ENCODE assay signal across 1 cellular context in the genomic region with DNA sequence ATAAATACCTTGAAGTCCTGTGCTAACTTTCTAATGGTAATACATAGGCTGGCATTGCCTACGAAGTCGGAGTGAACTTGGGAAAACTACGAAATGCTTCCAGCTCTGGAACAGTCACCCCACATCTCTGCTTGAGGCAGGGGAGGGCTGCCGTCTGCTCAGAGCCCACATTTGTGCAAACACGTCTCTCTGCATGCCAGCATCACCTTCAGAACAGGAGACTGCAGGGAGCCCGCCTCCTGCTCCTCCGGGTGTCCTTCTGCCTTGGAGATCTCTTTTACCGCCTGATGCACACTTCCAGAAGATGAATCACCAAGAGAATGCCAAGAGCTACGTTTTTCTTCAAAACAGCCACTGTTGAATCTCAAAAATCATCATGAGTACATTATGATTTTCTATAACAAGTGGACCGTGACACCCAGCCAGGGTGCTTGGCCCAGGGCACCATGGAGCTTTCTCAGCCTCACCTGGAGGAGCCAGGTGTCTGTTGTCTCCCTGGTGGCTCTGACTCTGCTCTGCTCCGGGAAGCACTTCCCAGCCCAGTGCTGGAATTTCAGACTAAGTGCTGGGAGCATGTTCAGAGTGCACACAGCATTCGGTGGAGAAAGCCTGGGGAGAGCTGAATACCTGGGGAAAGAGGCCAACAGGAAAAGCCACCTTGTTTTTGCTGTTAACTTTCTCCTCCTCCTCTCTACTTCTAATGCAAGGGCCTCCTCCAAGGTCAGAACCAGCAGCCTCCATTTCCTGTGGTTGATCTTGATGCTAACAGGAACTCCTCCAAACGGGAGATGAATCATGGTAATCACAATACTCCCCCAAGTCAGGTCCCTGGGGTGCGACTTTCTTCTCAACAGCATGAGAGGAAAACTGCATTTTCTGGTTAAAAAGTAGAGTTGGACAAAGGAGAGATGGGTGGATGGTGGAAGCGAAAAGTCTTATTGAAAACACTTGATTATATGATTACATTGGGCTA.
TF ChIP-seq lines count a peak whose summit lies in the region.

No MANE protein-coding gene starts in this region.

TF ChIP-seq in HEK293T, 16 proteins besides CTCF, POLR2A, EP300 and RAD21 (continued from another document):
- TF ChIP-seq, protein P1, sequence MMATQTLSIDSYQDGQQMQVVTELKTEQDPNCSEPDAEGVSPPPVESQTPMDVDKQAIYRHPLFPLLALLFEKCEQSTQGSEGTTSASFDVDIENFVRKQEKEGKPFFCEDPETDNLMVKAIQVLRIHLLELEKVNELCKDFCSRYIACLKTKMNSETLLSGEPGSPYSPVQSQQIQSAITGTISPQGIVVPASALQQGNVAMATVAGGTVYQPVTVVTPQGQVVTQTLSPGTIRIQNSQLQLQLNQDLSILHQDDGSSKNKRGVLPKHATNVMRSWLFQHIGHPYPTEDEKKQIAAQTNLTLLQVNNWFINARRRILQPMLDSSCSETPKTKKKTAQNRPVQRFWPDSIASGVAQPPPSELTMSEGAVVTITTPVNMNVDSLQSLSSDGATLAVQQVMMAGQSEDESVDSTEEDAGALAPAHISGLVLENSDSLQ (IDR thresholded peaks at IDR 0.05): no peak
- TF ChIP-seq ELF4 (IDR thresholded peaks at IDR 0.05) (no peak), HDGF (IDR thresholded peaks at IDR 0.05; ENCODE audit: borderline replicate concordance) (no peak), ZNF384 (IDR thresholded peaks at IDR 0.05) (no peak), FOXA1 (IDR thresholded peaks at IDR 0.05) (no peak), FOXK2 (IDR thresholded peaks at IDR 0.05) (no peak), NFRKB (IDR thresholded peaks at IDR 0.05) (no peak), SUZ12 (IDR thresholded peaks at IDR 0.05) (no peak), ARNT (IDR thresholded peaks at IDR 0.05) (no peak), TARDBP (IDR thresholded peaks at IDR 0.05) (no peak), L3MBTL2 (conservative IDR thresholded peaks at IDR 0.05) (no peak)
